In genomic region chr20:53750827-53751393, GRCh38 we compare ENCODE assay signal across 8 cellular contexts.
DNase-seq lines count a peak whose midpoint lies in the region; ATAC-seq, FAIRE-seq and TF ChIP-seq lines count a peak whose summit lies in the region.

No MANE protein-coding gene starts in this region.

- H3K27ac Mint-ChIP-seq in activated naive CD4-positive, alpha-beta T cell treated with anti-CD3 and anti-CD28 coated beads, Interleukin-2, amount 10 ng/mL, durations not matched to agents 7 days and 5 days = peak overlapping the region; percentile 99
- peak overlapping the region; percentile 94 to 98 for H3K27ac Mint-ChIP-seq in stimulated activated naive CD8-positive, alpha-beta T cell treated with anti-CD3 and anti-CD28 coated beads, Interleukin-15, amount 100 ng/mL, for 72 hours

- DNase-seq in ELR (ENCODE audit: low read depth) (peak; percentile 52), keratinocyte (ENCODE audit: low read depth, low spot score) (no peak), nucleus accumbens (lab: John Stamatoyannopoulos, UW) (no peak), GM12891 (ENCODE audit: insufficient read length, low spot score) (no peak)
- peak; percentile 57 for DNase-seq in activated naive CD4-positive, alpha-beta T cell treated with anti-CD3 and anti-CD28 coated beads, Interleukin-2, amount 10 ng/mL, durations not matched to agents 7 days and 5 days
- peak; percentile 58 for DNase-seq in stimulated activated naive CD8-positive, alpha-beta T cell treated with anti-CD3 and anti-CD28 coated beads, Interleukin-15, amount 100 ng/mL, for 72 hours

- peaks cover 70% of the 10 kb centered on the region for H3K4me1 ChIP-seq in Loucy (ENCODE audit: insufficient read depth, low read length, poor library complexity, severe bottlenecking)
- H3K4me1 ChIP-seq in keratinocyte (ENCODE audit: control insufficient read depth, extremely low read depth, insufficient read depth, low read length) = peaks cover 59% of the 10 kb centered on the region

- dilution Hi-C loops in keratinocyte (cut with MboI; ENCODE audit: extremely low pct_ligation_motif_present, low sequenced_read_pairs) = no loop called here

- H3K9me2 ChIP-seq in Loucy (replicated peaks; ENCODE audit: low read depth, low read length) = no peaks in the 10 kb centered on the region

- H3K9ac ChIP-seq in Loucy (ENCODE audit: low read depth, low read length, poor library complexity, severe bottlenecking) (peak overlapping the region; percentile 60), keratinocyte (ENCODE audit: control insufficient read depth, extremely low read depth, insufficient read depth, low read length) (peak overlapping the region; percentile 49)

- H3K27ac ChIP-seq in keratinocyte (ENCODE audit: control insufficient read depth, insufficient read depth, low read length) = peak overlapping the region; percentile 98

- peaks cover 78% of the 10 kb centered on the region for H3K4me1 Mint-ChIP-seq in activated naive CD4-positive, alpha-beta T cell treated with anti-CD3 and anti-CD28 coated beads, Interleukin-2, amount 10 ng/mL, durations not matched to agents 7 days and 5 days
- peaks cover 77% of the 10 kb centered on the region for H3K4me1 Mint-ChIP-seq in stimulated activated naive CD8-positive, alpha-beta T cell treated with anti-CD3 and anti-CD28 coated beads, Interleukin-15, amount 100 ng/mL, for 72 hours

- no peak for TF ChIP-seq POLR2A in GM12891 (IDR thresholded peaks at IDR 0.05; ENCODE audit: low read depth, low read length)

- H3K4me3 ChIP-seq in Loucy (ENCODE audit: low read length, poor library complexity, severe bottlenecking) = peak overlapping the region; percentile 23
- no peak overlapping the region for H3K4me3 ChIP-seq in keratinocyte (ENCODE audit: control insufficient read depth in 2 of 3, extremely low read depth in 1 of 3, insufficient read depth in 2 of 3, low read depth in 1 of 3, low read length in 3 of 3)

- peak; percentile 36 for ATAC-seq in GM21723 (IDR thresholded peaks at IDR 0.05; ENCODE audit: unreplicated experiment)
- ATAC-seq in stimulated activated naive CD8-positive, alpha-beta T cell treated with anti-CD3 and anti-CD28 coated beads, Interleukin-15, amount 100 ng/mL, for 72 hours = peak; percentile 59

- no peaks in the 10 kb centered on the region for H3K27me3 Mint-ChIP-seq in activated naive CD4-positive, alpha-beta T cell treated with anti-CD3 and anti-CD28 coated beads, Interleukin-2, amount 10 ng/mL, durations not matched to agents 7 days and 5 days
- H3K27me3 Mint-ChIP-seq in stimulated activated naive CD8-positive, alpha-beta T cell treated with anti-CD3 and anti-CD28 coated beads, Interleukin-15, amount 100 ng/mL, for 72 hours = no peaks in the 10 kb centered on the region

- H3K9me3 Mint-ChIP-seq in activated naive CD4-positive, alpha-beta T cell treated with anti-CD3 and anti-CD28 coated beads, Interleukin-2, amount 10 ng/mL, durations not matched to agents 7 days and 5 days = no peaks in the 10 kb centered on the region
- no peaks in the 10 kb centered on the region for H3K9me3 Mint-ChIP-seq in stimulated activated naive CD8-positive, alpha-beta T cell treated with anti-CD3 and anti-CD28 coated beads, Interleukin-15, amount 100 ng/mL, for 72 hours

- H3K36me3 Mint-ChIP-seq in activated naive CD4-positive, alpha-beta T cell treated with anti-CD3 and anti-CD28 coated beads, Interleukin-2, amount 10 ng/mL, durations not matched to agents 7 days and 5 days = peaks cover 3% of the 10 kb centered on the region

- H3K4me3 Mint-ChIP-seq in activated naive CD4-positive, alpha-beta T cell treated with anti-CD3 and anti-CD28 coated beads, Interleukin-2, amount 10 ng/mL, durations not matched to agents 7 days and 5 days = peak overlapping the region; percentile 27
- H3K4me3 Mint-ChIP-seq in stimulated activated naive CD8-positive, alpha-beta T cell treated with anti-CD3 and anti-CD28 coated beads, Interleukin-15, amount 100 ng/mL, for 72 hours = peak overlapping the region; percentile 51 to 82

- TF ChIP-seq CTCF in Loucy (conservative IDR thresholded peaks at IDR 0.05; ENCODE audit: low read length) = no peak
- no peak for TF ChIP-seq CTCF in keratinocyte (optimal IDR thresholded peaks at IDR 0.05 in 1 of 3, IDR thresholded peaks at IDR 0.05 in 1 of 3, conservative IDR thresholded peaks at IDR 0.05 in 1 of 3; ENCODE audit: extremely low read depth in 1 of 3, insufficient read depth in 2 of 3, low read length in 3 of 3)

- H4K20me1 ChIP-seq in Loucy (ENCODE audit: insufficient read depth, low read length, poor library complexity, severe bottlenecking) (no peaks in the 10 kb centered on the region), keratinocyte (ENCODE audit: control insufficient read depth, extremely low read depth, insufficient read depth, low read length) (no peaks in the 10 kb centered on the region)

- CTCF ChIA-PET in activated naive CD4-positive, alpha-beta T cell treated with anti-CD3 and anti-CD28 coated beads, Interleukin-2, amount 10 ng/mL, durations not matched to agents 7 days and 5 days (lab: Charles Lee) = interaction anchor here (0.6 to 3.6 kb wide), 15 partner anchors 12 to 189 kb away, joined by 3 to 15 read pairs (median 3); no protein-coding TSS in a partner anchor

- peak; percentile 69 for FAIRE-seq in keratinocyte (lab: Jason Lieb, UNC)
- no peak for FAIRE-seq in GM12891 (lab: Jason Lieb, UNC)

- H3K4me2 ChIP-seq in Loucy (ENCODE audit: low read depth, low read length, poor library complexity, severe bottlenecking) (peak overlapping the region; percentile 46), keratinocyte (ENCODE audit: control insufficient read depth, extremely low read depth, insufficient read depth, low read depth, low read length) (peak overlapping the region; percentile 26)

- H2AFZ ChIP-seq in Loucy (ENCODE audit: low read length) (peak overlapping the region; percentile 44), keratinocyte (ENCODE audit: control insufficient read depth, low read length) (peak overlapping the region; percentile 56)

- H3K79me2 ChIP-seq in Loucy (ENCODE audit: insufficient read depth, low read length) (no peaks in the 10 kb centered on the region), keratinocyte (ENCODE audit: control insufficient read depth, insufficient read depth, low read length) (no peaks in the 10 kb centered on the region)

- no peaks in the 10 kb centered on the region for H3K9me1 ChIP-seq in keratinocyte (ENCODE audit: control insufficient read depth, extremely low read depth, insufficient read depth, low read length)

- H3K9me3 ChIP-seq in Loucy (ENCODE audit: insufficient read depth, low read depth, low read length) (no peaks in the 10 kb centered on the region), keratinocyte (ENCODE audit: control insufficient read depth, low read depth, low read length) (no peaks in the 10 kb centered on the region)

- H3K27me3 ChIP-seq in Loucy (ENCODE audit: insufficient read depth, low read length, poor library complexity, severe bottlenecking) = no peaks in the 10 kb centered on the region
- H3K27me3 ChIP-seq in keratinocyte (ENCODE audit: control insufficient read depth, extremely low read depth, insufficient read depth, low read length) = no peaks in the 10 kb centered on the region

- H3K36me3 ChIP-seq in Loucy (ENCODE audit: insufficient read depth, low read length) (no peaks in the 10 kb centered on the region), keratinocyte (ENCODE audit: control insufficient read depth in 2 of 2, extremely low read depth in 1 of 2, insufficient read depth in 2 of 2, low read length in 2 of 2) (no peaks in the 10 kb centered on the region)

- peaks cover 19% of the 10 kb centered on the region for H3F3A ChIP-seq in Loucy (ENCODE audit: low read depth)

TF ChIP-seq in GM12891, 5 proteins besides CTCF, POLR2A, EP300 and RAD21:
- TF ChIP-seq PAX5 (IDR thresholded peaks at IDR 0.05; ENCODE audit: insufficient read depth, low read length, severe bottlenecking) = no peak
- no peak for TF ChIP-seq SPI1 (IDR thresholded peaks at IDR 0.05; ENCODE audit: low read depth, low read length)
- no peak for TF ChIP-seq TAF1 (IDR thresholded peaks at IDR 0.05; ENCODE audit: low read depth, low read length)
- TF ChIP-seq POLR2AphosphoS5 (IDR thresholded peaks at IDR 0.05; ENCODE audit: low read depth, low read length) = no peak
- no peak for TF ChIP-seq POU2F2 (IDR thresholded peaks at IDR 0.05; ENCODE audit: low read depth, low read length)

Comparison
In these comparisons a context has a peak if more than half of its experiments do, and no peak if none do; other contexts are left out.
1. DNase-seq: peak in ELR (single experiment), activated naive CD4-positive, alpha-beta T cell treated with anti-CD3 and anti-CD28 coated beads, Interleukin-2, amount 10 ng/mL, durations not matched to agents 7 days and 5 days (single experiment) and stimulated activated naive CD8-positive, alpha-beta T cell treated with anti-CD3 and anti-CD28 coated beads, Interleukin-15, amount 100 ng/mL, for 72 hours (2 of 2); none in keratinocyte (single experiment), nucleus accumbens (0 of 56) and GM12891 (single experiment).